ENCODE assay signal across 20 cellular contexts in genomic region chr10:59561397-59562121, GRCh38.
A peak's percentile ranks its signal among the peaks of the same experiment; 100 is the strongest.
DNase-seq lines count a peak whose midpoint lies in the region; ATAC-seq, FAIRE-seq and TF ChIP-seq lines count a peak whose summit lies in the region.
"Had no signal": no experiment of that assay in that cellular context is flagged by ENCODE, and none has a peak within 500 bp of the region (broad histone marks: within the 10 kb centered on the region; RNA-seq: fewer than 3 reads in every experiment).

No MANE protein-coding gene starts in this region.

- H3K9me3 ChIP-seq in BLaER1 (no peaks in the 10 kb centered on the region), SK-N-SH (no peaks in the 10 kb centered on the region), esophagus muscularis mucosa (no peaks in the 10 kb centered on the region), mesodermal cell (ENCODE audit: control insufficient read depth, low read length) (no peaks in the 10 kb centered on the region), thyroid gland (no peaks in the 10 kb centered on the region)
- H3K9me3 ChIP-seq in CD8-positive, alpha-beta T cell (ENCODE audit: low read length) = no peaks in the 10 kb centered on the region
- H3K9me3 ChIP-seq: gastroesophageal sphincter had no signal

- CTCF ChIA-PET in SK-N-SH (lab: Yijun Ruan, JAX) = no interaction called here
- CTCF ChIA-PET in CD8-positive, alpha-beta T cell (lab: Charles Lee) = no interaction called here

- no peak for ATAC-seq in CD8-positive, alpha-beta T cell
- ATAC-seq: gastroesophageal sphincter, Right ventricle myocardium inferior had no signal

- TF ChIP-seq CTCF in SK-N-SH (IDR thresholded peaks at IDR 0.05) (no peak), esophagus muscularis mucosa (IDR thresholded peaks at IDR 0.05) (no peak), thyroid gland (IDR thresholded peaks at IDR 0.05) (no peak)
- TF ChIP-seq CTCF in CD8-positive, alpha-beta T cell (IDR thresholded peaks at IDR 0.05) = no peak

- H3K4me3 Mint-ChIP-seq in CD8-positive, alpha-beta T cell = no peak overlapping the region
- H3K4me3 Mint-ChIP-seq: activated CD4-positive, alpha-beta T cell treated with anti-CD3 and anti-CD28 coated beads, Interleukin-2, amount 10 ng/mL, durations not matched to agents 24 days and 14 days; neural crest cell had no signal

- POLR2A ChIA-PET in SK-N-SH (lab: Yijun Ruan, JAX) = no interaction called here
- POLR2A ChIA-PET in CD8-positive, alpha-beta T cell (lab: Charles Lee) = no interaction called here

- TF ChIP-seq EP300 in SK-N-SH (IDR thresholded peaks at IDR 0.05; ENCODE audit: borderline replicate concordance in 1 of 2, low read depth in 1 of 2, low read length in 1 of 2) (peak; percentile 28 to 90; a peak in 2 of 4 replicates), esophagus muscularis mucosa (IDR thresholded peaks at IDR 0.05) (no peak)

- H3K27ac Mint-ChIP-seq in CD8-positive, alpha-beta T cell = no peak overlapping the region
- H3K27ac Mint-ChIP-seq: activated CD4-positive, alpha-beta T cell treated with anti-CD3 and anti-CD28 coated beads, Interleukin-2, amount 10 ng/mL, durations not matched to agents 24 days and 14 days had no signal

- no peak for TF ChIP-seq POLR2A in esophagus muscularis mucosa (IDR thresholded peaks at IDR 0.05; ENCODE audit: low read depth)
- no peak for TF ChIP-seq POLR2A in thyroid gland (IDR thresholded peaks at IDR 0.05)

- H3K27me3 Mint-ChIP-seq in CD8-positive, alpha-beta T cell (ENCODE audit: low read depth) = peaks cover 6% of the 10 kb centered on the region
- H3K27me3 Mint-ChIP-seq: activated CD4-positive, alpha-beta T cell treated with anti-CD3 and anti-CD28 coated beads, Interleukin-2, amount 10 ng/mL, durations not matched to agents 24 days and 14 days had no signal

- DNase-seq in SK-N-SH = no peak
- peak; percentile 55 for DNase-seq in esophagus muscularis mucosa (ENCODE audit: extremely low spot score)
- no peak for DNase-seq in HTR-8/SVneo (ENCODE audit: insufficient read length, low spot score)
- DNase-seq in NCI-H187 treated with DMSO at 0.1 percent for 48 hours (lab: John Stamatoyannopoulos, UW) = no peak
- DNase-seq in thyroid gland = no peak
- no peak for DNase-seq in CD8-positive, alpha-beta T cell
- DNase-seq: ACHN; activated CD4-positive, alpha-beta T cell treated with anti-CD3 and anti-CD28 coated beads, Interleukin-2, amount 10 ng/mL, durations not matched to agents 24 days and 14 days; activated CD8-positive, alpha-beta memory T cell treated with anti-CD3 and anti-CD28 coated beads, Interleukin-2, amount 50 U/mL, for 4 hours; NCI-H2081; NCI-H524; stimulated activated CD4-positive, alpha-beta T cell treated with anti-CD3 and anti-CD28 coated beads, Interleukin-12 subunit alpha, Interleukin-12 subunit beta, amount 100 ng/mL, for 4 hours; stimulated activated CD8-positive, alpha-beta memory T cell treated with anti-CD3 and anti-CD28 coated beads, Interleukin-4, amount 100 ng/mL, for 48 hours; substantia nigra had no signal

- no peaks in the 10 kb centered on the region for H4K20me1 ChIP-seq in BLaER1
- no peaks in the 10 kb centered on the region for H4K20me1 ChIP-seq in SK-N-SH (ENCODE audit: insufficient read depth)

- H3K4me1 ChIP-seq in BLaER1 (peaks cover 24% of the 10 kb centered on the region), SK-N-SH (ENCODE audit: control insufficient read depth in 1 of 2, insufficient read depth in 2 of 2, low read depth in 1 of 2, low read length in 1 of 2) (peaks cover 14 to 42% of the 10 kb centered on the region in 2 experiments), esophagus muscularis mucosa (peaks cover 0 to 46% (median 37%) of the 10 kb centered on the region in 4 donors), mesodermal cell (ENCODE audit: control insufficient read depth, insufficient read depth, low read length, poor library complexity, severe bottlenecking) (peaks cover 22% of the 10 kb centered on the region), thyroid gland (peaks cover 4 to 10% of the 10 kb centered on the region in 2 donors)
- no peaks in the 10 kb centered on the region for H3K4me1 ChIP-seq in CD8-positive, alpha-beta T cell (ENCODE audit: insufficient read depth, low read length)

- no peak for FAIRE-seq in HTR-8/SVneo (lab: Jason Lieb, UNC)

- H3K4me3 ChIP-seq in BLaER1 (no peak overlapping the region), SK-N-SH (ENCODE audit: low read depth in 2 of 2, low read length in 1 of 2) (peak overlapping the region; percentile 12 to 43; a peak in 2 of 4 replicates), esophagus muscularis mucosa (no peak overlapping the region), mesodermal cell (ENCODE audit: extremely low read depth, insufficient read depth, low read length, poor library complexity, severe bottlenecking) (no peak overlapping the region), thyroid gland (replicated peaks in 1 of 3) (no peak overlapping the region)
- no peak overlapping the region for H3K4me3 ChIP-seq in CD8-positive, alpha-beta T cell (ENCODE audit: low read depth, low read length)
- H3K4me3 ChIP-seq: gastroesophageal sphincter had no signal

- WGBS in SK-N-SH (ENCODE audit: low lambda C conversion rate) = 10% methylated on average over 4 of the region's 4 CpGs
- WGBS in esophagus muscularis mucosa = 38% methylated on average over 4 of the region's 4 CpGs
- 87 to 100% methylated on average over 2 to 3 of the region's 4 CpGs for WGBS in mesodermal cell (ENCODE audit: insufficient coverage in 2 of 2), 2 experiments
- WGBS in thyroid gland, 2 donors = 70 to 85% methylated on average over 4 of the region's 4 CpGs

- H3K4me2 ChIP-seq in BLaER1 (peak overlapping the region; percentile 27), SK-N-SH (peak overlapping the region; percentile 87)

- H3K36me3 ChIP-seq in BLaER1 = no peaks in the 10 kb centered on the region
- no peaks in the 10 kb centered on the region for H3K36me3 ChIP-seq in SK-N-SH (replicated peaks in 1 of 2; ENCODE audit: control insufficient read depth in 1 of 2, insufficient read depth in 2 of 2, low read length in 1 of 2)
- no peaks in the 10 kb centered on the region for H3K36me3 ChIP-seq in esophagus muscularis mucosa
- no peaks in the 10 kb centered on the region for H3K36me3 ChIP-seq in mesodermal cell (ENCODE audit: control insufficient read depth, insufficient read depth, low read length)
- no peaks in the 10 kb centered on the region for H3K36me3 ChIP-seq in thyroid gland
- H3K36me3 ChIP-seq in CD8-positive, alpha-beta T cell (ENCODE audit: insufficient read depth, low read length) = no peaks in the 10 kb centered on the region
- H3K36me3 ChIP-seq: gastroesophageal sphincter had no signal

- H3K36me3 Mint-ChIP-seq in CD8-positive, alpha-beta T cell = no peaks in the 10 kb centered on the region

- no peak overlapping the region for H3K27ac ChIP-seq in BLaER1
- H3K27ac ChIP-seq in SK-N-SH (ENCODE audit: low read depth in 2 of 2, low read length in 1 of 2) = peak overlapping the region; percentile 86 to 98
- H3K27ac ChIP-seq in esophagus muscularis mucosa (replicated peaks in 1 of 4) = peak overlapping the region; percentile 19 to 53 (median 44)
- H3K27ac ChIP-seq in mesodermal cell (ENCODE audit: low read depth, low read length, severe bottlenecking) = peak overlapping the region; percentile 30
- H3K27ac ChIP-seq in thyroid gland = no peak overlapping the region
- no peak overlapping the region for H3K27ac ChIP-seq in CD8-positive, alpha-beta T cell (ENCODE audit: low read depth, low read length)
- H3K27ac ChIP-seq: HL-60 had no signal

- H3K9me2 ChIP-seq in SK-N-SH = no peaks in the 10 kb centered on the region

- no peak overlapping the region for H3K9ac ChIP-seq in BLaER1
- H3K9ac ChIP-seq in SK-N-SH = peak overlapping the region; percentile 70

- H3K4me1 Mint-ChIP-seq in CD8-positive, alpha-beta T cell (ENCODE audit: low read depth) = no peaks in the 10 kb centered on the region
- H3K4me1 Mint-ChIP-seq: activated CD4-positive, alpha-beta T cell treated with anti-CD3 and anti-CD28 coated beads, Interleukin-2, amount 10 ng/mL, durations not matched to agents 24 days and 14 days had no signal

- TF ChIP-seq RAD21 in SK-N-SH (IDR thresholded peaks at IDR 0.05; ENCODE audit: low read length) = no peak

- H3K27me3 ChIP-seq in BLaER1 (no peaks in the 10 kb centered on the region), SK-N-SH (ENCODE audit: insufficient read depth) (no peaks in the 10 kb centered on the region), esophagus muscularis mucosa (no peaks in the 10 kb centered on the region), thyroid gland (no peaks in the 10 kb centered on the region)
- no peaks in the 10 kb centered on the region for H3K27me3 ChIP-seq in CD8-positive, alpha-beta T cell (ENCODE audit: insufficient read depth, low read length)
- H3K27me3 ChIP-seq: gastroesophageal sphincter had no signal

- intact Hi-C loops in esophagus muscularis mucosa (cut with DNase I) = no loop called here
- intact Hi-C loops in thyroid gland (cut with DNase I) = no loop called here
- intact Hi-C loops in CD8-positive, alpha-beta T cell (cut with DNase I, micrococcal nuclease) = no loop called here

- peak overlapping the region; percentile 69 for H2AFZ ChIP-seq in SK-N-SH (ENCODE audit: low read depth)

- no peaks in the 10 kb centered on the region for H3K9me3 Mint-ChIP-seq in CD8-positive, alpha-beta T cell
- H3K9me3 Mint-ChIP-seq: activated CD4-positive, alpha-beta T cell treated with anti-CD3 and anti-CD28 coated beads, Interleukin-2, amount 10 ng/mL, durations not matched to agents 24 days and 14 days; neural crest cell had no signal

- peaks cover 8% of the 10 kb centered on the region for H3K79me2 ChIP-seq in SK-N-SH (ENCODE audit: insufficient read depth)

- H3F3A ChIP-seq in SK-N-SH (replicated peaks; ENCODE audit: insufficient read depth) = peaks cover 39% of the 10 kb centered on the region

TF ChIP-seq in SK-N-SH, 30 proteins besides CTCF, POLR2A, EP300 and RAD21 (continues in another document):
- TF ChIP-seq FOSL2 (IDR thresholded peaks at IDR 0.05; ENCODE audit: borderline replicate concordance, low read depth) (peak; percentile 83), YY1 (IDR thresholded peaks at IDR 0.05; ENCODE audit: low read depth) (peak; percentile 14; the same call in 1 of the 2 replicates), GATA2 (CRISPR knock-in tag; IDR thresholded peaks at IDR 0.05) (no peak), MAX (IDR thresholded peaks at IDR 0.05; ENCODE audit: low read depth) (peak; percentile 85), NRF1 (IDR thresholded peaks at IDR 0.05; ENCODE audit: low read depth, low read length) (no peak), FOXJ3 (CRISPR knock-in tag; IDR thresholded peaks at IDR 0.05) (no peak)
- TF ChIP-seq, protein P1, sequence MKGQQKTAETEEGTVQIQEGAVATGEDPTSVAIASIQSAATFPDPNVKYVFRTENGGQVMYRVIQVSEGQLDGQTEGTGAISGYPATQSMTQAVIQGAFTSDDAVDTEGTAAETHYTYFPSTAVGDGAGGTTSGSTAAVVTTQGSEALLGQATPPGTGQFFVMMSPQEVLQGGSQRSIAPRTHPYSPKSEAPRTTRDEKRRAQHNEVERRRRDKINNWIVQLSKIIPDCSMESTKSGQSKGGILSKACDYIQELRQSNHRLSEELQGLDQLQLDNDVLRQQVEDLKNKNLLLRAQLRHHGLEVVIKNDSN (IDR thresholded peaks at IDR 0.05; ENCODE audit: borderline replicate concordance, low read depth) = no peak

Comparison
In these comparisons a context has a peak if more than half of its experiments do, and no peak if none do; other contexts are left out.
1. H3K27ac ChIP-seq: peak in SK-N-SH (2 of 2), esophagus muscularis mucosa (4 of 4) and mesodermal cell (single experiment); none in BLaER1 (single experiment), thyroid gland (0 of 3) and CD8-positive, alpha-beta T cell (single experiment).
2. H3K4me3 ChIP-seq: peak in SK-N-SH (2 of 2); none in BLaER1 (single experiment), esophagus muscularis mucosa (0 of 4), mesodermal cell (single experiment), thyroid gland (0 of 3) and CD8-positive, alpha-beta T cell (single experiment).